In the genomic region with DNA sequence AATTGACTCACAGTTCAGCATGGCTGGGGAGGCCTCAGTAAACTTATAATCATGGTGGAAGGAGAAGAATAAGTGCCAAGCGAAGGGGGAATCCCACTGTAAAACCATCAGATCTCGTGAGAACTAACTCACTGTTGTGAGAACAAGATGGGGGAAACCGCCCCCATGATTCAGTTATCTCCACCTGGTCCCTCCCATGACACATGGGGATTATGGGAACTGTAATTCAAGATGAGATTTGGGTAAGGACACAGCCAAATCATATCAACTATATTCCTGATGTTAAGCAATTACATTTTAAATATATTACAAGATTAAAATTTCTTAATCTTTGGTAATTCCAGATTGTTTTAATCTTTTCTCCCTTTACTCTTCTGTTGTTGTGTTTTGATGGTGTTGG, we compare ENCODE assay signal across 23 cellular contexts. TPM values are rescaled to one million over a fixed set of nuclear protein-coding genes. Genes with fewer than 3 reads are reported as not detected.
DNase-seq lines count a peak whose midpoint lies in the region; ATAC-seq, FAIRE-seq and TF ChIP-seq lines count a peak whose summit lies in the region.
"Had no signal": no experiment of that assay in that cellular context is flagged by ENCODE, and none has a peak within 500 bp of the region (broad histone marks: within the 10 kb centered on the region; RNA-seq: fewer than 3 reads in every experiment).

No MANE protein-coding gene starts in this region.

- no peaks in the 10 kb centered on the region; the same call in 2 of the 3 replicates for H3K36me3 ChIP-seq in K562 (ENCODE audit: control insufficient read depth, insufficient read depth, low read length)
- H3K36me3 ChIP-seq: BE2C had no signal

- H3K27me3 ChIP-seq in K562 (ENCODE audit: control insufficient read depth in 2 of 2, insufficient read depth in 2 of 2, low read length in 2 of 2): no peaks in the 10 kb centered on the region
- H3K27me3 ChIP-seq: BE2C; BLaER1 treated with 17β-estradiol and CSF1 and Interleukin-3, amounts not matched to agents 10 nM and 100 nM had no signal

- no peaks in the 10 kb centered on the region for H3K4me1 Mint-ChIP-seq in activated CD8-positive, alpha-beta T cell treated with anti-CD3 and anti-CD28 coated beads for 36 hours (ENCODE audit: low read depth)
- H3K4me1 Mint-ChIP-seq: CD8-positive, alpha-beta memory T cell had no signal

- CTCF ChIA-PET in K562 (lab: Yijun Ruan, JAX; ENCODE audit: low intra/inter-chr PET ratio): no interaction called here
- CTCF ChIA-PET in activated CD8-positive, alpha-beta T cell treated with anti-CD3 and anti-CD28 coated beads for 36 hours (lab: Charles Lee): no interaction called here

- H3K4me3 ChIP-seq in K562: no peak overlapping the region
- H3K4me3 ChIP-seq: A549; BLaER1 treated with 17β-estradiol and CSF1 and Interleukin-3, amounts not matched to agents 10 nM and 100 nM; GM23338 had no signal

- intact Hi-C loops in K562 (cut with micrococcal nuclease): loop anchor here (5.0 to 10.0 kb wide), 2 partner anchors 56 to 62 kb away; a partner anchor contains a TSS
- intact Hi-C loops in activated CD8-positive, alpha-beta T cell treated with anti-CD3 and anti-CD28 coated beads for 36 hours (cut with micrococcal nuclease): no loop called here

- H3K4me3 Mint-ChIP-seq in activated CD8-positive, alpha-beta T cell treated with anti-CD3 and anti-CD28 coated beads for 36 hours: no peak overlapping the region
- H3K4me3 Mint-ChIP-seq: CD14-positive monocyte; CD4-positive, alpha-beta T cell; CD8-positive, alpha-beta memory T cell; GM23338; H9 had no signal

- peaks cover 4 to 54% of the 10 kb centered on the region in 2 experiments; a peak in 4 of 5 replicates for H3K4me1 ChIP-seq in K562 (replicated peaks in 1 of 2; ENCODE audit: control insufficient read depth in 2 of 2, insufficient read depth in 2 of 2, low read length in 2 of 2)
- H3K4me1 ChIP-seq: A549, BE2C had no signal

- TF ChIP-seq RAD21 in K562 (CRISPR knock-in tag; conservative IDR thresholded peaks at IDR 0.05 in 1 of 2, IDR thresholded peaks at IDR 0.05 in 1 of 2): no peak

- peak; percentile 16 for DNase-seq in NCI-H82 (lab: John Stamatoyannopoulos, UW)
- DNase-seq in NCI-H82 treated with DMSO at 0.1 percent for 48 hours (lab: John Stamatoyannopoulos, UW; ENCODE audit: unreplicated experiment): no peak
- DNase-seq in OCI-M1 (lab: John Stamatoyannopoulos, UW): peak; percentile 33
- peak in 1 of 4 experiments; percentile 19 for DNase-seq in K562 (ENCODE audit: extremely low read depth in 1 of 4, low spot score in 3 of 4)
- no peak for DNase-seq in activated CD8-positive, alpha-beta T cell treated with anti-CD3 and anti-CD28 coated beads for 36 hours
- DNase-seq in stimulated activated naive CD8-positive, alpha-beta T cell treated with anti-CD3 and anti-CD28 coated beads, Interleukin-15, Interleukin-2, amounts not matched to agents 100 U/mL and 50 U/mL, for 24 hours: no peak
- DNase-seq: AML-193; BE2C; CD4-positive, alpha-beta T cell; CD8-positive, alpha-beta memory T cell; DMS 273 treated with DMSO at 0.1 percent for 48 hours; EL; GF-D8; H9 had no signal

- H3K9me3 ChIP-seq in K562 (replicated peaks; ENCODE audit: control insufficient read depth, insufficient read depth, low read depth, low read length): 0 out of 2 replicates have a peak, but pooled peaks cover under 1% of the 10 kb centered on the region
- H3K9me3 ChIP-seq: A549, BE2C had no signal

- in situ Hi-C loops in K562 (cut with MboI): no loop called here

- no peak overlapping the region for H2AFZ ChIP-seq in K562 (ENCODE audit: low read depth, low read length)
- H2AFZ ChIP-seq: GM23338 had no signal

- POLR2A ChIA-PET in K562 (lab: Yijun Ruan, JAX): no interaction called here
- POLR2A ChIA-PET in activated CD8-positive, alpha-beta T cell treated with anti-CD3 and anti-CD28 coated beads for 36 hours (lab: Charles Lee): no interaction called here

- TF ChIP-seq EP300 in K562 (IDR thresholded peaks at IDR 0.05; ENCODE audit: low read length): no peak

- no peak for TF ChIP-seq POLR2A in K562 (conservative IDR thresholded peaks at IDR 0.05)

- no peak overlapping the region for H3K9ac ChIP-seq in K562 (ENCODE audit: insufficient read depth in 1 of 2, low read depth in 2 of 2, low read length in 2 of 2)
- H3K9ac ChIP-seq: BLaER1 treated with 17β-estradiol and CSF1 and Interleukin-3, amounts not matched to agents 10 nM and 100 nM had no signal

- no peak for ATAC-seq in K562
- ATAC-seq in activated CD8-positive, alpha-beta T cell treated with anti-CD3 and anti-CD28 coated beads for 36 hours: no peak
- ATAC-seq in stimulated activated naive CD8-positive, alpha-beta T cell treated with anti-CD3 and anti-CD28 coated beads, Interleukin-15, Interleukin-2, amounts not matched to agents 100 U/mL and 50 U/mL, for 24 hours: no peak
- no peak for ATAC-seq in HG03139 (IDR thresholded peaks at IDR 0.05; ENCODE audit: unreplicated experiment)
- ATAC-seq: A549, GM23338, HCT116 had no signal

- H3K79me2 ChIP-seq in K562 (ENCODE audit: control insufficient read depth, insufficient read depth, low read length): peaks cover 22% of the 10 kb centered on the region; the same call in 2 of the 3 replicates

- H3K36me3 Mint-ChIP-seq in activated CD8-positive, alpha-beta T cell treated with anti-CD3 and anti-CD28 coated beads for 36 hours (ENCODE audit: low read depth): no peaks in the 10 kb centered on the region
- H3K36me3 Mint-ChIP-seq: CD8-positive, alpha-beta memory T cell had no signal

- TF ChIP-seq CTCF in K562 (IDR thresholded peaks at IDR 0.05 in 2 of 3, conservative IDR thresholded peaks at IDR 0.05 in 1 of 3; ENCODE audit: insufficient read depth in 2 of 3, low read depth in 1 of 3, low read length in 3 of 3): no peak
- no peak for TF ChIP-seq CTCF in activated CD8-positive, alpha-beta T cell treated with anti-CD3 and anti-CD28 coated beads for 36 hours (IDR thresholded peaks at IDR 0.05)

- H3K27ac Mint-ChIP-seq in activated CD8-positive, alpha-beta T cell treated with anti-CD3 and anti-CD28 coated beads for 36 hours: no peak overlapping the region
- H3K27ac Mint-ChIP-seq: CD14-positive monocyte; CD4-positive, alpha-beta T cell; CD8-positive, alpha-beta memory T cell; GM23338 had no signal

- WGBS in K562 (ENCODE audit: insufficient coverage, low coverage, missing lambda C conversion rate): 90% methylated on average over 3 of the region's 3 CpGs

- H3K27me3 Mint-ChIP-seq in activated CD8-positive, alpha-beta T cell treated with anti-CD3 and anti-CD28 coated beads for 36 hours: peaks cover 3% of the 10 kb centered on the region
- H3K27me3 Mint-ChIP-seq: CD4-positive, alpha-beta T cell had no signal

- H3K9me3 Mint-ChIP-seq in activated CD8-positive, alpha-beta T cell treated with anti-CD3 and anti-CD28 coated beads for 36 hours: no peaks in the 10 kb centered on the region
- H3K9me3 Mint-ChIP-seq: CD4-positive, alpha-beta T cell; CD8-positive, alpha-beta memory T cell had no signal

- H3K27ac ChIP-seq in K562 (ENCODE audit: extremely low read depth, low read depth, low read length): no peak overlapping the region
- H3K27ac ChIP-seq: 22Rv1; A549; BLaER1 treated with 17β-estradiol and CSF1 and Interleukin-3, amounts not matched to agents 10 nM and 100 nM had no signal

- BruUV-seq in K562 (replicated peaks; lab: Mats Ljungman, UMichigan): no TSS peak

- FAIRE-seq in K562 (lab: Jason Lieb, UNC): no peak
- FAIRE-seq: A549, GM12891, GM18507 had no signal

- H4K20me1 ChIP-seq in K562 (replicated peaks; ENCODE audit: control insufficient read depth, insufficient read depth, low read length): no peaks in the 10 kb centered on the region

- no peaks in the 10 kb centered on the region for H3K9me1 ChIP-seq in K562 (ENCODE audit: control insufficient read depth, insufficient read depth, low read length)

- no peak overlapping the region for H3K4me2 ChIP-seq in K562 (ENCODE audit: insufficient read depth, low read length)
- H3K4me2 ChIP-seq: A549; BLaER1 treated with 17β-estradiol and CSF1 and Interleukin-3, amounts not matched to agents 10 nM and 100 nM; GM23338 had no signal

TF ChIP-seq in K562, 482 proteins besides CTCF, POLR2A, EP300 and RAD21 (continues in another document):
- TF ChIP-seq FOXM1 (IDR thresholded peaks at IDR 0.05; ENCODE audit: low read depth) (0 out of 2 replicates have a peak, but pooled peaks have one; percentile 22), FOXM1 (CRISPR knock-in tag; IDR thresholded peaks at IDR 0.05; ENCODE audit: low read depth) (no peak), CCAR2 (IDR thresholded peaks at IDR 0.05; ENCODE audit: low read depth, low read length) (no peak), EGR1 (conservative IDR thresholded peaks at IDR 0.05) (peak; percentile 45; the same call in 1 of the 2 replicates)

RNA-seq across cellular contexts. Expression of a gene that starts 55.2 kb away (rescaled TPM):
- 2.6 and 11.8 TPM in 2 replicates for total RNA-seq in K562 (2011; cell fraction: chromatin; rRNA removed; ENCODE audit: low replicate concordance)
- total RNA-seq in K562 (2011; cell fraction: nucleolus; rRNA removed): 1.0 and 2.1 TPM in 2 replicates
- total RNA-seq in K562 (2011; cell fraction: nucleoplasm; rRNA removed): 5.1 and 7.2 TPM in 2 replicates
- total RNA-seq in K562 (2014; rRNA removed): 4.4 and 5.9 TPM in 2 replicates
- total RNA-seq in K562 (2014; rRNA removed; fragmentation: Illumina TruSeq; extraction: Trizol): 6.1 and 6.6 TPM in 2 replicates
- total RNA-seq in K562 (2015; rRNA removed; fragmentation: Illumina TruSeq; extraction: Trizol): 5.3 and 6.1 TPM in 2 replicates
- 4.4 TPM in 2 replicates for total RNA-seq in K562 (2021)
- 6.9 and 9.6 TPM in 2 replicates for polyA plus RNA-seq in K562 (2011; rRNA removed)
- polyA plus RNA-seq in K562 (2011; cell fraction: cytosol; rRNA removed): 1.4 and 4.7 TPM in 2 replicates
- 6.6 and 16.4 TPM in 2 replicates for polyA plus RNA-seq in K562 (2011; cell fraction: nucleus; rRNA removed)
- polyA plus RNA-seq in K562 (2012): 3.7 and 4.0 TPM in 2 replicates
- 5.9 and 6.7 TPM in 2 replicates for polyA plus RNA-seq in K562 (2014; fragmentation: Illumina TruSeq; extraction: Trizol)
- polyA plus RNA-seq in K562 (2014; fragmentation: Nextera tagmentation; extraction: Ambion mirVana): 1 to 10 TPM; 1.4 to 2.3 TPM
- polyA plus RNA-seq in K562 (2014; rRNA removed): 4.1 and 4.7 TPM in 2 replicates
- 10.4 and 19.9 TPM in 2 replicates for polyA minus RNA-seq in K562 (2011; rRNA and poly(A)+ RNA removed)
- polyA minus RNA-seq in K562 (2011; cell fraction: cytosol; rRNA and poly(A)+ RNA removed): 2.9 and 3.9 TPM in 2 replicates
- 6.1 and 20.2 TPM in 2 replicates for polyA minus RNA-seq in K562 (2011; cell fraction: nucleus; rRNA and poly(A)+ RNA removed)
- under 1 TPM; 0.20 to 0.25 TPM for total RNA-seq in activated CD8-positive, alpha-beta T cell treated with anti-CD3 and anti-CD28 coated beads for 36 hours

Comparison
In these comparisons a context has a peak if more than half of its experiments do, and no peak if none do; other contexts are left out.
1. DNase-seq: peak in NCI-H82 (single experiment) and OCI-M1 (single experiment); none in NCI-H82 treated with DMSO at 0.1 percent for 48 hours (single experiment), activated CD8-positive, alpha-beta T cell treated with anti-CD3 and anti-CD28 coated beads for 36 hours (single experiment) and stimulated activated naive CD8-positive, alpha-beta T cell treated with anti-CD3 and anti-CD28 coated beads, Interleukin-15, Interleukin-2, amounts not matched to agents 100 U/mL and 50 U/mL, for 24 hours (single experiment).